Comparison of ENCODE assay signal across 1 cellular context in genomic region chr1:155091071-155092051, GRCh38.
TF ChIP-seq lines count a peak whose summit lies in the region.

No MANE protein-coding gene starts in this region.

TF ChIP-seq in HEK293, 187 proteins besides CTCF, POLR2A, EP300 and RAD21 (continued from another document):
- TF ChIP-seq ZNF548 (tag by site-specific recombination; IDR thresholded peaks at IDR 0.05) (no peak), ZNF660 (tag by site-specific recombination; IDR thresholded peaks at IDR 0.05) (peak; percentile 24; the same call in 1 of the 2 replicates), ZNF514 (tag by site-specific recombination; IDR thresholded peaks at IDR 0.05) (no peak), ZNF692 (tag by site-specific recombination; IDR thresholded peaks at IDR 0.05) (0 out of 2 replicates have a peak, but pooled peaks have one; percentile 39), GLIS1 (tag by site-specific recombination; IDR thresholded peaks at IDR 0.05) (peak; percentile 78), ZNF561 (tag by site-specific recombination; IDR thresholded peaks at IDR 0.05; ENCODE audit: borderline replicate concordance) (peak; percentile 53; the same call in 1 of the 2 replicates), ZBTB1 (tag by site-specific recombination; IDR thresholded peaks at IDR 0.05) (no peak), ZNF2 (tag by site-specific recombination; IDR thresholded peaks at IDR 0.05) (peak; percentile 84), ZIC2 (tag by site-specific recombination; IDR thresholded peaks at IDR 0.05) (peak; percentile 72), ZNF18 (tag by site-specific recombination; IDR thresholded peaks at IDR 0.05) (no peak), ZNF600 (tag by site-specific recombination; IDR thresholded peaks at IDR 0.05) (0 out of 2 replicates have a peak, but pooled peaks have one; percentile 21), KLF16 (tag by site-specific recombination; IDR thresholded peaks at IDR 0.05) (0 out of 2 replicates have a peak, but pooled peaks have one; percentile 17), ZNF639 (tag by site-specific recombination; IDR thresholded peaks at IDR 0.05) (peak; percentile 38; the same call in 1 of the 2 replicates), ZNF777 (tag by site-specific recombination; IDR thresholded peaks at IDR 0.05; ENCODE audit: borderline replicate concordance) (no peak), ZNF664 (tag by site-specific recombination; IDR thresholded peaks at IDR 0.05) (no peak), GLIS2 (tag by site-specific recombination; IDR thresholded peaks at IDR 0.05) (peak; percentile 69), ZNF629 (tag by site-specific recombination; IDR thresholded peaks at IDR 0.05) (no peak), ZEB2 (tag by site-specific recombination; IDR thresholded peaks at IDR 0.05) (peak; percentile 39; the same call in 1 of the 2 replicates), OSR2 (tag by site-specific recombination; IDR thresholded peaks at IDR 0.05) (0 out of 2 replicates have a peak, but pooled peaks have one; percentile 9), ZNF362 (tag by site-specific recombination; IDR thresholded peaks at IDR 0.05) (no peak), PRDM6 (tag by site-specific recombination; IDR thresholded peaks at IDR 0.05) (no peak), SP3 (tag by site-specific recombination; IDR thresholded peaks at IDR 0.05) (0 out of 2 replicates have a peak, but pooled peaks have one; percentile 17), ZSCAN5A (tag by site-specific recombination; IDR thresholded peaks at IDR 0.05) (no peak), INSM2 (tag by site-specific recombination; IDR thresholded peaks at IDR 0.05) (no peak), ZNF560 (tag by site-specific recombination; IDR thresholded peaks at IDR 0.05; ENCODE audit: borderline replicate concordance) (no peak), IKZF3 (tag by site-specific recombination; IDR thresholded peaks at IDR 0.05) (peak; percentile 84), ZBTB8A (tag by site-specific recombination; IDR thresholded peaks at IDR 0.05) (peak; percentile 43; the same call in 1 of the 2 replicates), SETDB1 (IDR thresholded peaks at IDR 0.05; ENCODE audit: insufficient read length, low read length) (no peak), ZNF184 (tag by site-specific recombination; IDR thresholded peaks at IDR 0.05) (no peak), YY2 (tag by site-specific recombination; IDR thresholded peaks at IDR 0.05) (no peak), ZNF76 (tag by site-specific recombination; IDR thresholded peaks at IDR 0.05; ENCODE audit: borderline replicate concordance, low read depth) (no peak), ZNF837 (tag by site-specific recombination; IDR thresholded peaks at IDR 0.05) (no peak), KLF10 (tag by site-specific recombination; IDR thresholded peaks at IDR 0.05) (no peak), ZNF530 (tag by site-specific recombination; IDR thresholded peaks at IDR 0.05; ENCODE audit: low read depth) (no peak), ZNF596 (tag by site-specific recombination; IDR thresholded peaks at IDR 0.05) (no peak), ZSCAN4 (tag by site-specific recombination; IDR thresholded peaks at IDR 0.05) (no peak), ZBTB49 (tag by site-specific recombination; IDR thresholded peaks at IDR 0.05; ENCODE audit: low read depth) (no peak), ZNF48 (tag by site-specific recombination; IDR thresholded peaks at IDR 0.05) (no peak), ZNF366 (tag by site-specific recombination; conservative IDR thresholded peaks at IDR 0.05) (no peak), ZNF416 (tag by site-specific recombination; IDR thresholded peaks at IDR 0.05) (no peak), SP7 (tag by site-specific recombination; IDR thresholded peaks at IDR 0.05) (peak; percentile 47), BCL6B (tag by site-specific recombination; IDR thresholded peaks at IDR 0.05) (no peak), KLF17 (tag by site-specific recombination; IDR thresholded peaks at IDR 0.05) (peak; percentile 73; the same call in 1 of the 2 replicates), ZNF138 (tag by site-specific recombination; IDR thresholded peaks at IDR 0.05; ENCODE audit: borderline replicate concordance) (no peak)
